1 cellular context compared by ENCODE assay signal in the genomic region with DNA sequence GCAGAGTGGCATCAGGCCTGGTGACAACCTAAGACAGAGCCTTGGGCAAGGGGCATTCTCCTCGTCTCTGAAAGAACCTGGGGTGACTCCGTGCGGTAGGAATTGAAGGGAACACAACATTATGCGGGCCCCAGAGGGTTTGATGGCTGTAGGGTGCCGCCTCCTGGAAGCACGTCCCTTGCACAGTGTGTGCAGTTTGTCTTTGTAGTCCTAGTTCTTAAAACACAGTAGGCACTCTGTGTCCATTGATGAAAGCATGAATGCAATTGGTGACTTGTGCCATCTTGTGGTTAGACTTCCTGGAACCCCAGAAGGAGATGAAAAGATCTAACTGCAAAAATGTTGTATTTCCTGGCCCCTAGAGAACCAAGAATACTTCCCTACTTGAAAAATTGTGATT.
TF ChIP-seq lines count a peak whose summit lies in the region.

No MANE protein-coding gene starts in this region.

TF ChIP-seq in SK-N-SH treated with all-trans-retinoic acid at 6 μM for 48 hours, 23 proteins besides CTCF, POLR2A, EP300 and RAD21 (continued from another document):
- TF ChIP-seq, protein P1, sequence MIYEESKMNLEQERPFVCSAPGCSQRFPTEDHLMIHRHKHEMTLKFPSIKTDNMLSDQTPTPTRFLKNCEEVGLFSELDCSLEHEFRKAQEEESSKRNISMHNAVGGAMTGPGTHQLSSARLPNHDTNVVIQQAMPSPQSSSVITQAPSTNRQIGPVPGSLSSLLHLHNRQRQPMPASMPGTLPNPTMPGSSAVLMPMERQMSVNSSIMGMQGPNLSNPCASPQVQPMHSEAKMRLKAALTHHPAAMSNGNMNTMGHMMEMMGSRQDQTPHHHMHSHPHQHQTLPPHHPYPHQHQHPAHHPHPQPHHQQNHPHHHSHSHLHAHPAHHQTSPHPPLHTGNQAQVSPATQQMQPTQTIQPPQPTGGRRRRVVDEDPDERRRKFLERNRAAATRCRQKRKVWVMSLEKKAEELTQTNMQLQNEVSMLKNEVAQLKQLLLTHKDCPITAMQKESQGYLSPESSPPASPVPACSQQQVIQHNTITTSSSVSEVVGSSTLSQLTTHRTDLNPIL (CRISPR knock-in tag; IDR thresholded peaks at IDR 0.05; ENCODE audit: low read depth) = no peak
